ENCODE assay signal across 22 cellular contexts in the genomic region with DNA sequence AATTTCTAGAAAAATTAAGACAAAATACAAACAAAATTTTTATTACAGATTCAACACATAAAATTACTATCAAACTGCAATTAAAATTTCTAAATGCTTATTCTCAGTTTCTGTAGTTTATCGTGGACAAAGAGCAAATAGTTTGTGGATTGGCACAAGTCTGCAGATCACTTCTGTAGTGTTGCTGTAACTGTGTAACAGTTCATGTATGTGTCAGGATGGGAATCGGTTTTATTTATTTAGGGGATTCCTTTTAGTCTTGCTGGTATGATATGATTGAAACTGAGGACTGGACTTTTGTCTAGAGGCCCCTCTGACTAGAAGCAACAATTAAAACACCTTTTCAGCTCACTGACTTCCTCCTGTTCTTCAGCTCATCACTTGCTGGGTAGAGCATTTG.
"Had no signal": no experiment of that assay in that cellular context is flagged by ENCODE, and none has a peak within 500 bp of the region (broad histone marks: within the 10 kb centered on the region; RNA-seq: fewer than 3 reads in every experiment).

No MANE protein-coding gene starts in this region.

- H2AFZ ChIP-seq: neural progenitor cell, parathyroid adenoma had no signal

- H3K27ac Mint-ChIP-seq: mesothelial cell of epicardium; naive thymus-derived CD4-positive, alpha-beta T cell; nephron; neural progenitor cell had no signal

- H3K9me3 ChIP-seq: gastrocnemius medialis, prostate gland, right atrium auricular region, sigmoid colon, thoracic aorta, tibial nerve, upper lobe of left lung had no signal

- H3K9me3 Mint-ChIP-seq: naive thymus-derived CD4-positive, alpha-beta T cell; nephron; neural progenitor cell; stimulated activated memory B cell treated with anti-CD40 and anti-IgM and Interleukin-4, amounts not matched to agents 10 μg/mL and 1 μg/mL and 100 μg/mL, for 72 hours had no signal

- H3K4me1 Mint-ChIP-seq: neural progenitor cell had no signal

- ATAC-seq: esophagus mucosa, gastrocnemius medialis, left lobe of liver had no signal

- H3K4me2 ChIP-seq: neural progenitor cell had no signal

- H3K9ac ChIP-seq: neural progenitor cell, parathyroid adenoma had no signal

- DNase-seq: dorsolateral prefrontal cortex; effector CD4-positive, alpha-beta T cell; foreskin fibroblast; gastrocnemius medialis; head of caudate nucleus; kidney; mesenchymal stem cell; naive thymus-derived CD4-positive, alpha-beta T cell; sigmoid colon; upper lobe of left lung had no signal

- H3K27ac ChIP-seq: dorsolateral prefrontal cortex, epithelial cell of prostate, gastrocnemius medialis, neural progenitor cell, parathyroid adenoma, prostate gland, right atrium auricular region, sigmoid colon, thoracic aorta, tibial nerve, upper lobe of left lung had no signal

- H3K27me3 Mint-ChIP-seq: naive thymus-derived CD4-positive, alpha-beta T cell; stimulated activated memory B cell treated with anti-CD40 and anti-IgM and Interleukin-4, amounts not matched to agents 10 μg/mL and 1 μg/mL and 100 μg/mL, for 72 hours had no signal

- H3K4me1 ChIP-seq: gastrocnemius medialis, neural progenitor cell, parathyroid adenoma, prostate gland, right atrium auricular region, tibial nerve, upper lobe of left lung had no signal

- H3K36me3 ChIP-seq: gastrocnemius medialis, neural progenitor cell, prostate gland, sigmoid colon, thoracic aorta had no signal

- H3K27me3 ChIP-seq: dorsolateral prefrontal cortex, gastrocnemius medialis, neural progenitor cell, right atrium auricular region, sigmoid colon, tibial nerve, upper lobe of left lung had no signal

- H3K4me3 ChIP-seq: dorsolateral prefrontal cortex, gastrocnemius medialis, neural progenitor cell, prostate gland, right atrium auricular region, sigmoid colon, thoracic aorta, tibial nerve, upper lobe of left lung had no signal

- H3K4me3 Mint-ChIP-seq: mesothelial cell of epicardium; naive thymus-derived CD4-positive, alpha-beta T cell; nephron; neural progenitor cell; stimulated activated memory B cell treated with anti-CD40 and anti-IgM and Interleukin-4, amounts not matched to agents 10 μg/mL and 1 μg/mL and 100 μg/mL, for 72 hours had no signal
